8 cellular contexts compared by ENCODE assay signal in the genomic region with DNA sequence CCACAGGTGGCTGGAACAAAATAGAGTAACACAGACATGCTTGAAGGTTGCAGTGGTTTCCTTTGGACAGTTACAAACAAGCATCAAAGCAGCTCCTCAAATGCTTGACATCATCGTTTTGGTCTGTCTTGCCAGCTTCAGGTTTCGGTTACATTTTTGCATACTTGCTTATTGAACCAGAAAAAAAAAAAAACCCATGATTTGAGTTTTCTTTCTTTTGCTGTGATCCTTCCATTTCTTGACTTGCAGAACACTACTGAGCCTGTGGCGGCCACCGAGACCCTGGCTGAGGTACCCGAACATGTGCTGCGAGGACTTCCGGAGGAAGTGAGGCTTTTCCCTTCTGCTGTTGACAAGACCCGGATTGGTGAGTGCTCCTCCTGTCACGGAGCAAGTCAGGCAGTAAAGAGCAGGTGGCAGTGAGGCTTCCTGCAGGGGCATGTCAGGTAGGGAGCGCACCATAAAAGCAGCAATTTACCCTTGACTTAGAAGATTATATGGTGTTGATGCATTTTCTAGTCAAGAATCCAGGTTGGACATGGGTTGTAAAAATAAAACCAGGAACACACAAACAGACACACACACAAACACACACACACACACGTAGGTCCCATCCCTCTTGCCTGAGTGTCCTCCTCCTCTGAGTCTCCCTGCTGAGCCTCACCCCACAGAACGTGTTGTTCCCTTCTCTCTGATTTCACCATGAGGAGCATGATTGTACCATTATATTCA. TPM values are rescaled to one million over a fixed set of nuclear protein-coding genes. Genes with fewer than 3 reads are reported as not detected.
DNase-seq lines count a peak whose midpoint lies in the region; ATAC-seq and TF ChIP-seq lines count a peak whose summit lies in the region.

No MANE protein-coding gene starts in this region.

- no peaks in the 10 kb centered on the region for H3K9me3 ChIP-seq in naive thymus-derived CD4-positive, alpha-beta T cell (ENCODE audit: control insufficient read depth in 2 of 3, low read length in 3 of 3)

- peak; percentile 74 to 84 for DNase-seq in activated naive CD4-positive, alpha-beta T cell treated with anti-CD3 and anti-CD28 coated beads, Interleukin-2, amount 50 U/mL, for 72 hours (ENCODE audit: low spot score in 2 of 2)
- peak; percentile 56 to 96 (median 92) for DNase-seq in naive thymus-derived CD4-positive, alpha-beta T cell
- peak; percentile 17 for DNase-seq in superior temporal gyrus (ENCODE audit: extremely low spot score)
- no peak for DNase-seq in retina
- no peak for DNase-seq in NCI-H82 treated with DMSO at 0.1 percent for 48 hours (lab: John Stamatoyannopoulos, UW; ENCODE audit: unreplicated experiment)

- no peaks in the 10 kb centered on the region for H3K27me3 Mint-ChIP-seq in naive thymus-derived CD4-positive, alpha-beta T cell

- H3K9me3 Mint-ChIP-seq in activated naive CD4-positive, alpha-beta T cell treated with anti-CD3 and anti-CD28 coated beads, Interleukin-2, amount 50 U/mL, for 72 hours: no peaks in the 10 kb centered on the region
- no peaks in the 10 kb centered on the region for H3K9me3 Mint-ChIP-seq in naive thymus-derived CD4-positive, alpha-beta T cell

- POLR2A ChIA-PET in naive thymus-derived CD4-positive, alpha-beta T cell (lab: Charles Lee): interaction anchor here (0.6 to 14.2 kb wide), 12 partner anchors 13 to 51 kb away, joined by 3 to 206 read pairs (median 6); no protein-coding TSS in a partner anchor

- H3K4me1 Mint-ChIP-seq in naive thymus-derived CD4-positive, alpha-beta T cell: peaks cover 50 to 99% (median 87%) of the 10 kb centered on the region in 7 donors

- intact Hi-C loops in naive thymus-derived CD4-positive, alpha-beta T cell (cut with micrococcal nuclease): loop anchor here (1.0 to 5.0 kb wide), 6 partner anchors 10 to 78 kb away; a partner anchor contains a TSS

- peak overlapping the region; percentile 91 to 95 for H3K27ac Mint-ChIP-seq in activated naive CD4-positive, alpha-beta T cell treated with anti-CD3 and anti-CD28 coated beads, Interleukin-2, amount 50 U/mL, for 72 hours
- H3K27ac Mint-ChIP-seq in naive thymus-derived CD4-positive, alpha-beta T cell: peak overlapping the region; percentile 96 to 100 (median 98)

- peaks cover 50 to 58% of the 10 kb centered on the region in 2 donors for H3K4me1 ChIP-seq in naive thymus-derived CD4-positive, alpha-beta T cell (ENCODE audit: control insufficient read depth in 2 of 2, insufficient read depth in 2 of 2, low read length in 2 of 2)

- peak; percentile 92 for ATAC-seq in GM18870 (IDR thresholded peaks at IDR 0.05; ENCODE audit: unreplicated experiment)
- peak; percentile 95 for ATAC-seq in HG02970 (IDR thresholded peaks at IDR 0.05; ENCODE audit: low FRiP score, unreplicated experiment)
- ATAC-seq in activated naive CD4-positive, alpha-beta T cell treated with anti-CD3 and anti-CD28 coated beads, Interleukin-2, amount 50 U/mL, for 72 hours: peak; percentile 98
- ATAC-seq in naive thymus-derived CD4-positive, alpha-beta T cell: peak; percentile 94

- peak; percentile 98 for TF ChIP-seq POLR2A in Raji (IDR thresholded peaks at IDR 0.05; ENCODE audit: insufficient read depth, low read depth, low read length)

- H3K4me3 ChIP-seq in naive thymus-derived CD4-positive, alpha-beta T cell (ENCODE audit: low read length): peak overlapping the region; percentile 41

- no peaks in the 10 kb centered on the region for H3K27me3 ChIP-seq in naive thymus-derived CD4-positive, alpha-beta T cell (ENCODE audit: control insufficient read depth in 2 of 2, insufficient read depth in 2 of 2, low read length in 2 of 2)

- no peaks in the 10 kb centered on the region for H3K36me3 ChIP-seq in naive thymus-derived CD4-positive, alpha-beta T cell (ENCODE audit: control insufficient read depth in 2 of 3, insufficient read depth in 3 of 3, low read length in 3 of 3)

- H3K4me3 Mint-ChIP-seq in naive thymus-derived CD4-positive, alpha-beta T cell: peak overlapping the region; percentile 70 to 91 (median 86)

- CTCF ChIA-PET in naive thymus-derived CD4-positive, alpha-beta T cell (lab: Charles Lee): interaction anchor here (0.6 to 1.7 kb wide), 4 partner anchors 27 to 1546 kb away, joined by 3 to 7 read pairs (median 4); no protein-coding TSS in a partner anchor

- peaks cover 0 to 16% of the 10 kb centered on the region in 2 donors for H3K36me3 Mint-ChIP-seq in activated naive CD4-positive, alpha-beta T cell treated with anti-CD3 and anti-CD28 coated beads, Interleukin-2, amount 50 U/mL, for 72 hours
- H3K36me3 Mint-ChIP-seq in naive thymus-derived CD4-positive, alpha-beta T cell: peaks cover 0 to 10% (median 0%) of the 10 kb centered on the region in 5 donors

- H3K27ac ChIP-seq in naive thymus-derived CD4-positive, alpha-beta T cell (ENCODE audit: low read depth, low read length): peak overlapping the region; percentile 81

RNA-seq across cellular contexts. Expression of a gene that starts 30.9 kb away (rescaled TPM):
- 10 to 100 TPM; 44.0 to 64.3 TPM for total RNA-seq in activated naive CD4-positive, alpha-beta T cell treated with anti-CD3 and anti-CD28 coated beads, Interleukin-2, amount 50 U/mL, for 72 hours
- total RNA-seq in naive thymus-derived CD4-positive, alpha-beta T cell: 100 to 1,000 TPM in 4 of 5 experiments, 10 to 100 TPM in 1; 58.3 to 142 (median 127) TPM
- polyA plus RNA-seq in naive thymus-derived CD4-positive, alpha-beta T cell: 10 to 100 TPM; 16.3 to 24.8 TPM

Comparison
In these comparisons a context has a peak if more than half of its experiments do, and no peak if none do; other contexts are left out.
1. DNase-seq: peak in activated naive CD4-positive, alpha-beta T cell treated with anti-CD3 and anti-CD28 coated beads, Interleukin-2, amount 50 U/mL, for 72 hours (2 of 2), naive thymus-derived CD4-positive, alpha-beta T cell (9 of 9) and superior temporal gyrus (single experiment); none in retina (single experiment) and NCI-H82 treated with DMSO at 0.1 percent for 48 hours (single experiment).
2. Peak in every context shown above with its lines, with median percentiles within 50 percentile points of each other: ATAC-seq.